In genomic region chr1:222521299-222522104, GRCh38 we compare ENCODE assay signal across 16 cellular contexts. TPM values are rescaled to one million over a fixed set of nuclear protein-coding genes. Genes with fewer than 3 reads are reported as not detected.
A peak's percentile ranks its signal among the peaks of the same experiment; 100 is the strongest.
DNase-seq lines count a peak whose midpoint lies in the region; FAIRE-seq and TF ChIP-seq lines count a peak whose summit lies in the region.
"Had no signal": no experiment of that assay in that cellular context is flagged by ENCODE, and none has a peak within 500 bp of the region (broad histone marks: within the 10 kb centered on the region; RNA-seq: fewer than 3 reads in every experiment).

No MANE protein-coding gene starts in this region.

- H2AFZ ChIP-seq in astrocyte (ENCODE audit: low read depth, low read length) (no peak overlapping the region), neural progenitor cell (replicated peaks) (no peak overlapping the region), Karpas-422 (ENCODE audit: low read length) (no peak overlapping the region)

- no peak overlapping the region for H3K4me3 ChIP-seq in AG10803 (ENCODE audit: low read length)
- H3K4me3 ChIP-seq in MG63: no peak overlapping the region
- no peak overlapping the region for H3K4me3 ChIP-seq in astrocyte (ENCODE audit: insufficient read depth, low read depth, low read length)
- no peak overlapping the region for H3K4me3 ChIP-seq in neural progenitor cell
- no peak overlapping the region for H3K4me3 ChIP-seq in Karpas-422 (ENCODE audit: low read length)
- H3K4me3 ChIP-seq: prostate gland had no signal

- no peak overlapping the region for H3K27ac Mint-ChIP-seq in astrocyte (ENCODE audit: unreplicated experiment)
- H3K27ac Mint-ChIP-seq in chondrocyte (ENCODE audit: unreplicated experiment): no peak overlapping the region
- no peak overlapping the region for H3K27ac Mint-ChIP-seq in Calu3 (ENCODE audit: unreplicated experiment)
- H3K27ac Mint-ChIP-seq in neural progenitor cell: no peak overlapping the region
- H3K27ac Mint-ChIP-seq: activated naive CD4-positive, alpha-beta T cell treated with anti-CD3 and anti-CD28 coated beads, Interleukin-2, amount 50 U/mL, for 24 hours had no signal

- H3K9ac ChIP-seq in astrocyte (ENCODE audit: low read length): no peak overlapping the region
- no peak overlapping the region for H3K9ac ChIP-seq in neural progenitor cell
- no peak overlapping the region for H3K9ac ChIP-seq in Karpas-422 (ENCODE audit: low read length)

- H3K9me3 Mint-ChIP-seq in astrocyte (ENCODE audit: unreplicated experiment) (no peaks in the 10 kb centered on the region), chondrocyte (ENCODE audit: low read depth) (no peaks in the 10 kb centered on the region), Calu3 (ENCODE audit: low read depth, unreplicated experiment) (no peaks in the 10 kb centered on the region), neural progenitor cell (no peaks in the 10 kb centered on the region)
- H3K9me3 Mint-ChIP-seq: activated naive CD4-positive, alpha-beta T cell treated with anti-CD3 and anti-CD28 coated beads, Interleukin-2, amount 50 U/mL, for 24 hours had no signal

- no peak overlapping the region for H3K27ac ChIP-seq in astrocyte (ENCODE audit: low read depth, low read length)
- H3K27ac ChIP-seq in neural progenitor cell: no peak overlapping the region
- H3K27ac ChIP-seq in Karpas-422 (ENCODE audit: low read length): no peak overlapping the region
- H3K27ac ChIP-seq: prostate gland had no signal

- no peaks in the 10 kb centered on the region for H3K27me3 ChIP-seq in MG63
- H3K27me3 ChIP-seq in astrocyte (ENCODE audit: insufficient read depth, low read length): peaks cover 3% of the 10 kb centered on the region
- no peaks in the 10 kb centered on the region for H3K27me3 ChIP-seq in neural progenitor cell
- no peaks in the 10 kb centered on the region for H3K27me3 ChIP-seq in Karpas-422 (ENCODE audit: low read length)

- H3K4me1 Mint-ChIP-seq in astrocyte (ENCODE audit: low read depth, unreplicated experiment) (peaks cover 5% of the 10 kb centered on the region), chondrocyte (ENCODE audit: low read depth) (no peaks in the 10 kb centered on the region), Calu3 (ENCODE audit: low read depth, unreplicated experiment) (no peaks in the 10 kb centered on the region), neural progenitor cell (no peaks in the 10 kb centered on the region)
- H3K4me1 Mint-ChIP-seq: activated naive CD4-positive, alpha-beta T cell treated with anti-CD3 and anti-CD28 coated beads, Interleukin-2, amount 50 U/mL, for 24 hours had no signal

- H3K36me3 Mint-ChIP-seq in astrocyte (ENCODE audit: low read depth, unreplicated experiment): no peaks in the 10 kb centered on the region
- H3K36me3 Mint-ChIP-seq in chondrocyte (ENCODE audit: low read depth): no peaks in the 10 kb centered on the region
- no peaks in the 10 kb centered on the region for H3K36me3 Mint-ChIP-seq in Calu3 (ENCODE audit: insufficient read depth, unreplicated experiment)
- no peaks in the 10 kb centered on the region for H3K36me3 Mint-ChIP-seq in neural progenitor cell

- no TSS peak for BruUV-seq in Calu3 (replicated peaks; lab: Mats Ljungman, UMichigan)

- CTCF ChIA-PET in Calu3 (lab: Charles Lee): interaction anchor here (0.6 kb wide), 1 partner anchor 13 kb away, joined by 5 read pairs; no protein-coding TSS in a partner anchor

- TF ChIP-seq CTCF in AG10803 (conservative IDR thresholded peaks at IDR 0.05; ENCODE audit: low read length) (no peak), astrocyte (IDR thresholded peaks at IDR 0.05; ENCODE audit: insufficient read depth, low read depth, low read length) (no peak), chondrocyte (IDR thresholded peaks at IDR 0.05) (no peak), Calu3 (IDR thresholded peaks at IDR 0.05; ENCODE audit: unreplicated experiment) (no peak), neural progenitor cell (IDR thresholded peaks at IDR 0.05) (no peak)

- intact Hi-C loops in Calu3 (cut with micrococcal nuclease; ENCODE audit: unreplicated experiment): no loop called here

- H3K9me3 ChIP-seq in MG63: peaks cover 6% of the 10 kb centered on the region
- H3K9me3 ChIP-seq in astrocyte (ENCODE audit: insufficient read depth, low read depth, low read length): no peaks in the 10 kb centered on the region
- no peaks in the 10 kb centered on the region for H3K9me3 ChIP-seq in neural progenitor cell (ENCODE audit: low read depth)
- no peaks in the 10 kb centered on the region for H3K9me3 ChIP-seq in Karpas-422 (ENCODE audit: low read length)
- H3K9me3 ChIP-seq: prostate gland had no signal

- no peaks in the 10 kb centered on the region for H4K20me1 ChIP-seq in astrocyte (ENCODE audit: insufficient read depth, low read length)
- H4K20me1 ChIP-seq in neural progenitor cell (ENCODE audit: low read depth): no peaks in the 10 kb centered on the region
- no peaks in the 10 kb centered on the region for H4K20me1 ChIP-seq in Karpas-422 (ENCODE audit: insufficient read depth, low read depth, low read length)

- no peaks in the 10 kb centered on the region for H3F3A ChIP-seq in neural progenitor cell (ENCODE audit: low read depth)

- H3K27me3 Mint-ChIP-seq in astrocyte (ENCODE audit: low read depth, unreplicated experiment) (peaks cover 7% of the 10 kb centered on the region), chondrocyte (ENCODE audit: low read depth) (peaks cover 16% of the 10 kb centered on the region), Calu3 (ENCODE audit: unreplicated experiment) (peaks cover 26% of the 10 kb centered on the region), neural progenitor cell (ENCODE audit: insufficient read depth, low read depth) (peaks cover 2% of the 10 kb centered on the region)

- H3K36me3 ChIP-seq in MG63 (no peaks in the 10 kb centered on the region), astrocyte (ENCODE audit: insufficient read depth, low read length) (no peaks in the 10 kb centered on the region), neural progenitor cell (no peaks in the 10 kb centered on the region), Karpas-422 (ENCODE audit: insufficient read depth, low read length) (no peaks in the 10 kb centered on the region)
- H3K36me3 ChIP-seq: prostate gland had no signal

- no peak overlapping the region for H3K4me2 ChIP-seq in astrocyte (ENCODE audit: low read length)
- H3K4me2 ChIP-seq in neural progenitor cell: no peak overlapping the region
- no peak overlapping the region for H3K4me2 ChIP-seq in Karpas-422 (ENCODE audit: low read depth, low read length, poor library complexity, severe bottlenecking)

- no peaks in the 10 kb centered on the region for H3K79me2 ChIP-seq in astrocyte (ENCODE audit: insufficient read depth, low read length)
- no peaks in the 10 kb centered on the region for H3K79me2 ChIP-seq in neural progenitor cell (ENCODE audit: low read depth)
- no peaks in the 10 kb centered on the region for H3K79me2 ChIP-seq in Karpas-422 (ENCODE audit: low read length)

- DNase-seq in AG10803 (ENCODE audit: low read depth): peak; percentile 9
- peak; percentile 54 for DNase-seq in MG63
- DNase-seq in astrocyte (ENCODE audit: low read depth): peak; percentile 33
- peak; percentile 96 for DNase-seq in kidney tubule cell (ENCODE audit: low spot score)
- no peak for DNase-seq in chondrocyte (ENCODE audit: low spot score)
- no peak for DNase-seq in Calu3
- DNase-seq in neural progenitor cell (ENCODE audit: low spot score): no peak
- DNase-seq in Karpas-422: no peak
- DNase-seq: DND-41, glutamatergic neuron, mesenchymal stem cell, NCI-H146, T-helper 2 cell had no signal

- H3K4me3 Mint-ChIP-seq in astrocyte (ENCODE audit: unreplicated experiment) (no peak overlapping the region), chondrocyte (ENCODE audit: unreplicated experiment) (no peak overlapping the region), Calu3 (ENCODE audit: low read depth, unreplicated experiment) (no peak overlapping the region), neural progenitor cell (no peak overlapping the region)
- H3K4me3 Mint-ChIP-seq: activated naive CD4-positive, alpha-beta T cell treated with anti-CD3 and anti-CD28 coated beads, Interleukin-2, amount 50 U/mL, for 24 hours had no signal

- FAIRE-seq in astrocyte (lab: Jason Lieb, UNC): no peak
- FAIRE-seq: colon had no signal

- no peaks in the 10 kb centered on the region for H3K9me2 ChIP-seq in Karpas-422 (replicated peaks; ENCODE audit: insufficient read depth, low read length)

- H3K4me1 ChIP-seq in astrocyte (ENCODE audit: insufficient read depth, low read length) (no peaks in the 10 kb centered on the region), neural progenitor cell (no peaks in the 10 kb centered on the region), Karpas-422 (ENCODE audit: low read length) (no peaks in the 10 kb centered on the region; the same call in 1 of the 2 replicates)
- H3K4me1 ChIP-seq: prostate gland had no signal

RNA-seq across cellular contexts. Expression of gene HHIPL2, which starts 26.4 kb away (rescaled TPM):
- total RNA-seq in MG63 (2014; rRNA removed; shearing (Covaris generic); ENCODE audit: low replicate concordance): 0.84 and 1.5 TPM in 2 replicates
- total RNA-seq in astrocyte (0.16 and 0.50 TPM in 2 replicates), chondrocyte (not detected in 3 replicates), Calu3 (2022) (0.98 and 2.1 TPM in 2 replicates), neural progenitor cell (ENCODE audit: low replicate concordance) (0.09 TPM in 1 of 2 replicates, not detected in the other)
- 0.30 TPM in 1 of 2 replicates, not detected in the other for total RNA-seq in Karpas-422 (2014; rRNA removed; shearing (Covaris generic); ENCODE audit: low replicate concordance)

Comparison
In these comparisons a context has a peak if more than half of its experiments do, and no peak if none do; other contexts are left out.
1. DNase-seq: peak in AG10803 (single experiment), MG63 (single experiment), astrocyte (single experiment) and kidney tubule cell (single experiment); none in chondrocyte (single experiment), Calu3 (single experiment), neural progenitor cell (single experiment) and Karpas-422 (single experiment).